ENCODE assay signal across 17 cellular contexts in the genomic region with DNA sequence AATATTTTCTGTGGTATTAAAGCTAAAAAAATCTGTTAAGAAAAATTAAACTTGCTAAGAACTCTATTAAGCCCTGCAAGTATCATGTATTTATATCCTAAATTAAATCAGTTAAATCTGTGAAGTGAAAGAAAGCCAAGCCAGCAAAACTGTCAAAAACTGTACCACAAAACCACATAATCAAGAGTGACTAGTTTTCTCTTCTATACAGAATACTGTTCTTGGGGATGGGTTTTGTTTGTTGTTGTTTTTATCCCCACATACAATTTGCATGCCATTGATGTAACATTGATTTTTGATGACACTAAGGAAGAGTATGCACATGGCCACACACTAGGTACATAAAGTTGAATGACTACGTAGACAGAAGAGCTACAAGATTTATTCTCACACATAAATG. TPM values are rescaled to one million over a fixed set of nuclear protein-coding genes. Genes with fewer than 3 reads are reported as not detected.
DNase-seq lines count a peak whose midpoint lies in the region; ATAC-seq and TF ChIP-seq lines count a peak whose summit lies in the region.
"Had no signal": no experiment of that assay in that cellular context is flagged by ENCODE, and none has a peak within 500 bp of the region (broad histone marks: within the 10 kb centered on the region; RNA-seq: fewer than 3 reads in every experiment).

No MANE protein-coding gene starts in this region.

- H3K27me3 Mint-ChIP-seq in activated CD4-positive, alpha-beta T cell treated with anti-CD3 and anti-CD28 coated beads for 36 hours: no peaks in the 10 kb centered on the region
- H3K27me3 Mint-ChIP-seq in CD8-positive, alpha-beta memory T cell: no peaks in the 10 kb centered on the region
- no peaks in the 10 kb centered on the region for H3K27me3 Mint-ChIP-seq in activated naive CD8-positive, alpha-beta T cell treated with anti-CD3 and anti-CD28 coated beads for 36 hours
- H3K27me3 Mint-ChIP-seq: dendritic cell treated with granulocyte-macrophage colony-stimulating factor and Interleukin-4, amounts not matched to agents 40 ng/mL and 50 ng/mL, for 4 days; stimulated activated naive CD8-positive, alpha-beta T cell treated with anti-CD3 and anti-CD28 coated beads, Interleukin-15, Interleukin-2, amounts not matched to agents 100 ng/mL and 50 ng/mL, for 24 hours had no signal

- H3K4me1 ChIP-seq in CD8-positive, alpha-beta memory T cell (ENCODE audit: insufficient read depth, low read length): peaks cover 56% of the 10 kb centered on the region
- H3K4me1 ChIP-seq in neutrophil (ENCODE audit: control insufficient read depth in 1 of 2, insufficient read depth in 1 of 2, low read depth in 1 of 2, low read length in 1 of 2): peaks cover 60 to 63% of the 10 kb centered on the region in 2 experiments

- no peaks in the 10 kb centered on the region for H3K27me3 ChIP-seq in CD8-positive, alpha-beta memory T cell (ENCODE audit: insufficient read depth, low read length, poor library complexity, severe bottlenecking)
- H3K27me3 ChIP-seq in neutrophil: no peaks in the 10 kb centered on the region
- H3K27me3 ChIP-seq: SJCRH30, thyroid gland had no signal

- H3K4me3 Mint-ChIP-seq in activated CD4-positive, alpha-beta T cell treated with anti-CD3 and anti-CD28 coated beads for 36 hours: no peak overlapping the region
- peak overlapping the region in 3 of 7 donors; percentile 7 to 42 (median 10) for H3K4me3 Mint-ChIP-seq in CD8-positive, alpha-beta memory T cell
- H3K4me3 Mint-ChIP-seq in activated naive CD8-positive, alpha-beta T cell treated with anti-CD3 and anti-CD28 coated beads for 36 hours: no peak overlapping the region
- H3K4me3 Mint-ChIP-seq: dendritic cell treated with granulocyte-macrophage colony-stimulating factor and Interleukin-4, amounts not matched to agents 40 ng/mL and 50 ng/mL, for 4 days had no signal

- H3K9me3 Mint-ChIP-seq in activated CD4-positive, alpha-beta T cell treated with anti-CD3 and anti-CD28 coated beads for 36 hours (ENCODE audit: low read depth): peaks cover 8% of the 10 kb centered on the region
- H3K9me3 Mint-ChIP-seq in CD8-positive, alpha-beta memory T cell: no peaks in the 10 kb centered on the region
- H3K9me3 Mint-ChIP-seq in activated naive CD8-positive, alpha-beta T cell treated with anti-CD3 and anti-CD28 coated beads for 36 hours: peaks cover 9% of the 10 kb centered on the region

- H3K36me3 ChIP-seq in CD8-positive, alpha-beta memory T cell (ENCODE audit: insufficient read depth, low read length): no peaks in the 10 kb centered on the region
- no peaks in the 10 kb centered on the region for H3K36me3 ChIP-seq in neutrophil

- H3K4me3 ChIP-seq in CD8-positive, alpha-beta memory T cell (ENCODE audit: low read length): no peak overlapping the region
- H3K4me3 ChIP-seq in neutrophil (ENCODE audit: low read depth in 1 of 2, low read length in 1 of 2): peak overlapping the region in 1 of 2 experiments; percentile 6
- H3K4me3 ChIP-seq: SJCRH30, thyroid gland had no signal

- H3K9me3 ChIP-seq in CD8-positive, alpha-beta memory T cell (ENCODE audit: low read length): no peaks in the 10 kb centered on the region
- H3K9me3 ChIP-seq in neutrophil: no peaks in the 10 kb centered on the region
- H3K9me3 ChIP-seq: SJCRH30, thyroid gland had no signal

- DNase-seq in activated CD4-positive, alpha-beta T cell treated with anti-CD3 and anti-CD28 coated beads for 36 hours: no peak
- DNase-seq in activated CD4-positive, alpha-beta T cell treated with anti-CD3 and anti-CD28 coated beads for 48 hours: no peak
- peak in 1 of 5 donors; percentile 14 for DNase-seq in CD8-positive, alpha-beta memory T cell
- no peak for DNase-seq in activated naive CD8-positive, alpha-beta T cell treated with anti-CD3 and anti-CD28 coated beads for 36 hours
- no peak for DNase-seq in NCI-H1417 (lab: John Stamatoyannopoulos, UW)
- no peak for DNase-seq in activated CD4-positive, CD25-positive, alpha-beta regulatory T cell treated with anti-CD3 and anti-CD28 coated beads, Interleukin-2, amount 50 U/mL, for 72 hours
- DNase-seq: activated CD8-positive, alpha-beta memory T cell treated with anti-CD3 and anti-CD28 coated beads for 24 hours; mesenchymal stem cell; NCI-H1436; NCI-H510A treated with DMSO at 0.1 percent for 48 hours; SJCRH30; stimulated activated CD4-positive, alpha-beta T cell treated with anti-CD3 and anti-CD28 coated beads, Interleukin-12 subunit alpha, Interleukin-12 subunit beta, amount 100 ng/mL, for 4 hours; thyroid gland had no signal

- POLR2A ChIA-PET in activated CD4-positive, alpha-beta T cell treated with anti-CD3 and anti-CD28 coated beads for 36 hours (lab: Charles Lee): no interaction called here
- POLR2A ChIA-PET in CD8-positive, alpha-beta memory T cell (lab: Charles Lee): no interaction called here

- TF ChIP-seq CTCF in neutrophil (IDR thresholded peaks at IDR 0.05): no peak

- H3K4me1 Mint-ChIP-seq in activated CD4-positive, alpha-beta T cell treated with anti-CD3 and anti-CD28 coated beads for 36 hours: peaks cover 57% of the 10 kb centered on the region
- H3K4me1 Mint-ChIP-seq in CD8-positive, alpha-beta memory T cell: peaks cover 50 to 78% (median 65%) of the 10 kb centered on the region in 3 donors
- H3K4me1 Mint-ChIP-seq in activated naive CD8-positive, alpha-beta T cell treated with anti-CD3 and anti-CD28 coated beads for 36 hours: peaks cover 52% of the 10 kb centered on the region

- H3K27ac Mint-ChIP-seq in activated CD4-positive, alpha-beta T cell treated with anti-CD3 and anti-CD28 coated beads for 36 hours: no peak overlapping the region
- peak overlapping the region in 7 of 8 donors; percentile 3 to 79 (median 50) for H3K27ac Mint-ChIP-seq in CD8-positive, alpha-beta memory T cell
- H3K27ac Mint-ChIP-seq in activated naive CD8-positive, alpha-beta T cell treated with anti-CD3 and anti-CD28 coated beads for 36 hours: peak overlapping the region; percentile 78
- H3K27ac Mint-ChIP-seq: dendritic cell treated with granulocyte-macrophage colony-stimulating factor and Interleukin-4, amounts not matched to agents 40 ng/mL and 50 ng/mL, for 4 days had no signal

- peak; percentile 17 for ATAC-seq in activated CD4-positive, alpha-beta T cell treated with anti-CD3 and anti-CD28 coated beads for 36 hours
- no peak for ATAC-seq in HG03097 (IDR thresholded peaks at IDR 0.05; ENCODE audit: low FRiP score, unreplicated experiment)

- CTCF ChIA-PET in activated CD4-positive, alpha-beta T cell treated with anti-CD3 and anti-CD28 coated beads for 36 hours (lab: Charles Lee): interaction anchor here (0.7 to 1.1 kb wide), 4 partner anchors 8 to 286 kb away, joined by 3 to 7 read pairs (median 4); no protein-coding TSS in a partner anchor
- CTCF ChIA-PET in CD8-positive, alpha-beta memory T cell (lab: Charles Lee): interaction anchor here (1.0 to 1.3 kb wide), 2 partner anchors 10 to 84 kb away, joined by 3 to 5 read pairs; no protein-coding TSS in a partner anchor

- intact Hi-C loops in activated CD4-positive, alpha-beta T cell treated with anti-CD3 and anti-CD28 coated beads for 36 hours (cut with DNase I, micrococcal nuclease): loop anchor here in 1 of 2 experiments (2.0 to 5.0 kb wide), 5 partner anchors 18 to 287 kb away; a partner anchor contains a TSS

- no peak overlapping the region for H3K27ac ChIP-seq in CD8-positive, alpha-beta memory T cell (ENCODE audit: low read depth, low read length)
- H3K27ac ChIP-seq in neutrophil: peak overlapping the region; percentile 63
- H3K27ac ChIP-seq: SJCRH30, thyroid gland had no signal

- H3K36me3 Mint-ChIP-seq in activated CD4-positive, alpha-beta T cell treated with anti-CD3 and anti-CD28 coated beads for 36 hours (ENCODE audit: low read depth): peaks cover 54% of the 10 kb centered on the region
- peaks cover 17 to 26% (median 23%) of the 10 kb centered on the region in 3 donors for H3K36me3 Mint-ChIP-seq in CD8-positive, alpha-beta memory T cell
- peaks cover 62% of the 10 kb centered on the region for H3K36me3 Mint-ChIP-seq in activated naive CD8-positive, alpha-beta T cell treated with anti-CD3 and anti-CD28 coated beads for 36 hours

RNA-seq across cellular contexts. Expression of a gene that starts 20.4 kb away (rescaled TPM):
- total RNA-seq in activated CD4-positive, alpha-beta T cell treated with anti-CD3 and anti-CD28 coated beads for 36 hours: 10 to 100 TPM; 48.4 to 59.6 TPM
- 10 to 100 TPM; 58.5 to 68.6 TPM for total RNA-seq in CD8-positive, alpha-beta memory T cell
- 38.6 TPM for polyA plus RNA-seq in CD8-positive, alpha-beta memory T cell
- 10 to 100 TPM; 65.0 to 70.8 TPM for total RNA-seq in activated naive CD8-positive, alpha-beta T cell treated with anti-CD3 and anti-CD28 coated beads for 36 hours
